19 cellular contexts compared by ENCODE assay signal in the genomic region with DNA sequence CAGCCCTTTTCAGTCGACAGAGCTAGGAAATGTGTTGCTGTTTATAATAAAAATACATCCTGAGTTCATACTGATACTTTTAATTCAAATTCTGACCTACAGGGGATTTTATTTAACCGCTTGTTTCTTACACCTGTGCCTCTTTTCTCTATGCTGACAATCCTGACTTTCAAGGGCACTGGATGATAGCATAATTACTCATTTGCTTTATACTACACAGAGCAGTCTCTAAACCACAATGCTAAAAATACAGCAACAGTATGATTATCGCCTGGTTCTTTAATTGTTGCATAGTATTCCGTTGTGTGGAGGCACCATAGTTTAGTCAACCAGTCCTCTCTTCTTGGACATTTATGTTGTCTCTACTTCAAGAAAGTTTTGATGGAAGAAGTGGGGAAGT.
DNase-seq lines count a peak whose midpoint lies in the region; ATAC-seq, FAIRE-seq and TF ChIP-seq lines count a peak whose summit lies in the region.
"Had no signal": no experiment of that assay in that cellular context is flagged by ENCODE, and none has a peak within 500 bp of the region (broad histone marks: within the 10 kb centered on the region; RNA-seq: fewer than 3 reads in every experiment).

No MANE protein-coding gene starts in this region.

- peaks cover 66% of the 10 kb centered on the region for H3K4me1 Mint-ChIP-seq in T-helper 2 cell treated with Interferon-gamma antibody and Interleukin-4, amounts not matched to agents 5 μg/mL and 100 μg/mL, for 36 hours (ENCODE audit: low read depth)
- peaks cover 87 to 93% of the 10 kb centered on the region in 2 donors for H3K4me1 Mint-ChIP-seq in natural killer cell

- H3K9me3 Mint-ChIP-seq in T-helper 2 cell treated with Interferon-gamma antibody and Interleukin-4, amounts not matched to agents 5 μg/mL and 100 μg/mL, for 36 hours = peaks cover 26% of the 10 kb centered on the region
- H3K9me3 Mint-ChIP-seq in natural killer cell = no peaks in the 10 kb centered on the region

- peak; percentile 42 for FAIRE-seq in GM19239 (lab: Jason Lieb, UNC)

- no peak for TF ChIP-seq CTCF in natural killer cell (IDR thresholded peaks at IDR 0.05)

- peaks cover 22% of the 10 kb centered on the region for H3K36me3 Mint-ChIP-seq in T-helper 2 cell treated with Interferon-gamma antibody and Interleukin-4, amounts not matched to agents 5 μg/mL and 100 μg/mL, for 36 hours (ENCODE audit: low read depth)
- peaks cover 14% of the 10 kb centered on the region for H3K36me3 Mint-ChIP-seq in natural killer cell
- H3K36me3 Mint-ChIP-seq: T-cell had no signal

- intact Hi-C loops in natural killer cell (cut with micrococcal nuclease) = no loop called here

- no peak for DNase-seq in T-helper 2 cell treated with Interferon-gamma antibody and Interleukin-4, amounts not matched to agents 5 μg/mL and 100 μg/mL, for 36 hours (ENCODE audit: low spot score)
- DNase-seq in T-helper 2 cell (no peak), GM19239 (ENCODE audit: insufficient read length, low spot score) (no peak), RPMI7951 (ENCODE audit: low read depth) (peak; percentile 48), natural killer cell (no peak), nucleus accumbens (lab: John Stamatoyannopoulos, UW) (no peak), NCI-H2171 treated with DMSO at 0.1 percent for 48 hours (lab: John Stamatoyannopoulos, UW) (no peak)
- DNase-seq: amygdala; caudate nucleus; effector CD4-positive, alpha-beta T cell; heart right ventricle; Kasumi-1; NCI-H1694; NCI-H345; T-cell; thyroid gland had no signal

- H3K27ac Mint-ChIP-seq in T-helper 2 cell treated with Interferon-gamma antibody and Interleukin-4, amounts not matched to agents 5 μg/mL and 100 μg/mL, for 36 hours = no peak overlapping the region
- H3K27ac Mint-ChIP-seq in natural killer cell = peak overlapping the region in 1 of 2 donors; percentile 73
- H3K27ac Mint-ChIP-seq: nephron, T-cell had no signal

- H3K4me3 Mint-ChIP-seq in T-helper 2 cell treated with Interferon-gamma antibody and Interleukin-4, amounts not matched to agents 5 μg/mL and 100 μg/mL, for 36 hours = peak overlapping the region; percentile 8
- H3K4me3 Mint-ChIP-seq in natural killer cell = peak overlapping the region; percentile 43
- H3K4me3 Mint-ChIP-seq: nephron had no signal

- H3K27me3 Mint-ChIP-seq in T-helper 2 cell treated with Interferon-gamma antibody and Interleukin-4, amounts not matched to agents 5 μg/mL and 100 μg/mL, for 36 hours (ENCODE audit: low read depth) = peaks cover 53% of the 10 kb centered on the region
- H3K27me3 Mint-ChIP-seq in natural killer cell (ENCODE audit: low read depth in 2 of 2) = peaks cover 40 to 53% of the 10 kb centered on the region in 2 donors
- H3K27me3 Mint-ChIP-seq: T-cell had no signal

- ATAC-seq in natural killer cell (no peak), GM19395 (IDR thresholded peaks at IDR 0.05; ENCODE audit: unreplicated experiment) (no peak)
- ATAC-seq: heart right ventricle, Right ventricle myocardium inferior, T-cell had no signal
